Comparison of ENCODE assay signal across 8 cellular contexts in the genomic region with DNA sequence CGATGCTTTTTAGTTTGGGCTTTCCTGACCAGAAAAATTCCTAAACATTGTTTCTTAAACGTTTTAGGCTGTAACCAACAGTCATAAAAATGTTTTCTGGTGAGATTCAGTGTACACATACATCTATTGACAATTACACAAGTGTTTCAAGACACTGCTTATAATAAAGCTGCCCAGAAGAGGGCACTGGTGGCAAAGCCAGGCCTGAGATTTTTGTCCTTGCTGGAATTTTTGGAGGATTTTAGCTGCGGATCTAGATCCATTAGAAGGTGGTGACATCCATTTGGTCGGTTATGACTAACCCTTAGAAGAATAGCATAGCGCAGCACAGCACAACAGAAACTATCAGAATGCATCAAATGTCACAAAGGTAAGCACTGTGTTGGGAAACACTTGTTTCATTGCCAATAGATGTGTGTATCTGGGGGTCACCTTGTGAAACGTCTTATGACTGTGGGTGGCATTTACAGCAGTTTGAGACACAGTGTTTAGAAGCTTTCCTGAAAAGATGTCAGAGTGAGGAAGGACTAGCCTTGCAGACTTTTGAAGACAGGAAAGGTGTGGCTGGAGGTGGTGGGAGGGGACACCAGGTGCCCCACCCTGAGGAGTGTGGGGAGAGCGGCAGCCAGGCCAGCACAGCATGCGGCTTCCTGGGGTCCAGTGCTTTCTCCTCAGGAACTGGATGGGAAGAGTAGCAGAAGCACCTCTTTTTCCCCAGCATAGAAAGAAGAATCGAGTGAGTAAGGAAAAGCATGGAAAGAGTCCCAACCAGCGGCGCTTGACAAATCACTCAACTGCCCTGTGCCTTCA. TPM values are rescaled to one million over a fixed set of nuclear protein-coding genes. Genes with fewer than 3 reads are reported as not detected.
A peak's percentile ranks its signal among the peaks of the same experiment; 100 is the strongest.
DNase-seq lines count a peak whose midpoint lies in the region; ATAC-seq and TF ChIP-seq lines count a peak whose summit lies in the region.

No MANE protein-coding gene starts in this region.

- no peaks in the 10 kb centered on the region for H3K36me3 Mint-ChIP-seq in endodermal cell (ENCODE audit: low read depth)

- no peak overlapping the region for H3K4me3 Mint-ChIP-seq in endodermal cell

- ATAC-seq in HG03571 (IDR thresholded peaks at IDR 0.05; ENCODE audit: unreplicated experiment) (no peak), GM18505 (IDR thresholded peaks at IDR 0.05; ENCODE audit: unreplicated experiment) (no peak), HG02763 (IDR thresholded peaks at IDR 0.05; ENCODE audit: unreplicated experiment) (no peak)

- H3K4me1 ChIP-seq in endodermal cell (ENCODE audit: control insufficient read depth, insufficient read depth, low read length) (no peaks in the 10 kb centered on the region), neuronal stem cell (ENCODE audit: control insufficient read depth in 2 of 2, insufficient read depth in 1 of 2, low read depth in 1 of 2, low read length in 2 of 2) (no peaks in the 10 kb centered on the region)

- peaks cover 13% of the 10 kb centered on the region for H3K27me3 ChIP-seq in endodermal cell (ENCODE audit: control insufficient read depth, insufficient read depth, low read length, poor library complexity, severe bottlenecking)
- H3K27me3 ChIP-seq in neuronal stem cell (ENCODE audit: control insufficient read depth in 3 of 3, insufficient read depth in 3 of 3, low read depth in 1 of 3, low read length in 3 of 3), result peaks cover 0 to 22% (median 0%) of the 10 kb centered on the region in 3 experiments

- H3K27ac ChIP-seq in endodermal cell (ENCODE audit: low read depth, low read length) (no peak overlapping the region), neuronal stem cell (replicated peaks; ENCODE audit: low read length) (no peak overlapping the region)

- peak; percentile 61 for DNase-seq in EH (ENCODE audit: low read depth)
- peak; percentile 41 for DNase-seq in NCI-H2227 (lab: John Stamatoyannopoulos, UW; ENCODE audit: unreplicated experiment)
- peak; percentile 78 for DNase-seq in endodermal cell
- DNase-seq in neuronal stem cell (ENCODE audit: low spot score), result peak; percentile 20
- DNase-seq in activated CD4-positive, alpha-beta T cell treated with anti-CD3 and anti-CD28 coated beads for 1 hour, result no peak

- no peak overlapping the region for H3K9ac ChIP-seq in endodermal cell (ENCODE audit: extremely low read depth, low read length, poor library complexity, severe bottlenecking)
- H3K9ac ChIP-seq in neuronal stem cell (ENCODE audit: low read depth, low read length, poor library complexity), result no peak overlapping the region

- no peak overlapping the region for H2BK120ac ChIP-seq in neuronal stem cell (ENCODE audit: low read depth, low read length)

- H3K18ac ChIP-seq in neuronal stem cell (ENCODE audit: low read length), result no peak overlapping the region

- H3K4me3 ChIP-seq in endodermal cell (ENCODE audit: low read length) (no peak overlapping the region), neuronal stem cell (ENCODE audit: low read length in 2 of 2) (no peak overlapping the region)

- 67 to 69% methylated on average over 6 to 11 of the region's 11 CpGs for WGBS in endodermal cell (ENCODE audit: insufficient coverage in 1 of 2, insufficient read length in 1 of 2), 2 experiments
- no CpG with 5 or more reads among the region's 11 CpGs for WGBS in neuronal stem cell (ENCODE audit: extremely low coverage in 2 of 2, insufficient read length in 2 of 2, insufficient replicate concordance in 1 of 2), 2 donors

- H3K14ac ChIP-seq in neuronal stem cell (ENCODE audit: low read length), result no peak overlapping the region

- TF ChIP-seq POLR2A in GM18505 (IDR thresholded peaks at IDR 0.05; ENCODE audit: borderline replicate concordance, extremely low read depth, insufficient read depth, insufficient read length), result no peak

- H3K36me3 ChIP-seq in endodermal cell (ENCODE audit: control insufficient read depth, insufficient read depth, low read length) (no peaks in the 10 kb centered on the region), neuronal stem cell (replicated peaks in 1 of 2; ENCODE audit: control insufficient read depth in 2 of 2, insufficient read depth in 2 of 2, low read length in 2 of 2) (no peaks in the 10 kb centered on the region)

- no peak overlapping the region for H2BK15ac ChIP-seq in neuronal stem cell (ENCODE audit: low read length)

- no peaks in the 10 kb centered on the region for H3K9me3 ChIP-seq in endodermal cell (ENCODE audit: control insufficient read depth, low read length)
- peaks cover 0 to 4% of the 10 kb centered on the region in 2 donors for H3K9me3 ChIP-seq in neuronal stem cell (replicated peaks in 1 of 2; ENCODE audit: control insufficient read depth in 2 of 2, insufficient read depth in 1 of 2, low read depth in 1 of 2, low read length in 2 of 2)

- H3K4ac ChIP-seq in neuronal stem cell (ENCODE audit: low read length), result no peak overlapping the region

- no peak overlapping the region for H4K91ac ChIP-seq in neuronal stem cell (ENCODE audit: low read depth, low read length, poor library complexity)

- no peaks in the 10 kb centered on the region for H3K79me1 ChIP-seq in neuronal stem cell (ENCODE audit: low read depth, low read length)

- H3K4me2 ChIP-seq in neuronal stem cell (ENCODE audit: insufficient read depth, low read length, poor library complexity, severe bottlenecking), result no peak overlapping the region

- H2BK5ac ChIP-seq in neuronal stem cell (ENCODE audit: low read length), result no peak overlapping the region

- H2AFZ ChIP-seq in neuronal stem cell (ENCODE audit: low read length), result no peak overlapping the region

- peak; percentile 96 for TF ChIP-seq CTCF in endodermal cell (conservative IDR thresholded peaks at IDR 0.05)

- H3K23ac ChIP-seq in neuronal stem cell (ENCODE audit: low read depth, low read length, poor library complexity), result no peak overlapping the region

- peaks cover 5% of the 10 kb centered on the region for H3K27me3 Mint-ChIP-seq in endodermal cell (ENCODE audit: insufficient read depth)

- no peak overlapping the region for H2AK5ac ChIP-seq in neuronal stem cell (ENCODE audit: low read depth, low read length)

- no peaks in the 10 kb centered on the region for H3K9me3 Mint-ChIP-seq in endodermal cell

- H3K4me1 Mint-ChIP-seq in endodermal cell, result no peaks in the 10 kb centered on the region

- no peak overlapping the region for H2BK12ac ChIP-seq in neuronal stem cell (ENCODE audit: low read length)

- H3K27ac Mint-ChIP-seq in endodermal cell, result no peak overlapping the region

- no peak overlapping the region for H4K8ac ChIP-seq in neuronal stem cell (ENCODE audit: low read depth, low read length)

RNA-seq across cellular contexts. Expression of gene FKBP4, which starts 54.7 kb away (rescaled TPM):
- total RNA-seq in endodermal cell, result 100 to 1,000 TPM; 139 to 253 TPM
- polyA plus RNA-seq in endodermal cell (2013, experiment 1 of 2), result 63.0 TPM
- polyA plus RNA-seq in endodermal cell (2013, experiment 2 of 2), result 56.7 TPM
- polyA plus RNA-seq in neuronal stem cell (2013, experiment 1 of 2), result 49.0 TPM
- polyA plus RNA-seq in neuronal stem cell (2013, experiment 2 of 2), result 45.6 TPM
